In genomic region chr7:106177295-106177690, GRCh38 we compare ENCODE assay signal across 12 cellular contexts.
DNase-seq lines count a peak whose midpoint lies in the region; ATAC-seq, FAIRE-seq and TF ChIP-seq lines count a peak whose summit lies in the region.
"Had no signal": no experiment of that assay in that cellular context is flagged by ENCODE, and none has a peak within 500 bp of the region (broad histone marks: within the 10 kb centered on the region; RNA-seq: fewer than 3 reads in every experiment).

No MANE protein-coding gene starts in this region.

- no peak for TF ChIP-seq POLR2A in A549 (IDR thresholded peaks at IDR 0.05; ENCODE audit: low read length)

- H4K20me1 ChIP-seq in Loucy (ENCODE audit: insufficient read depth, low read length, poor library complexity, severe bottlenecking) = no peaks in the 10 kb centered on the region
- no peaks in the 10 kb centered on the region for H4K20me1 ChIP-seq in neural progenitor cell (ENCODE audit: low read depth)
- no peaks in the 10 kb centered on the region for H4K20me1 ChIP-seq in Karpas-422 (ENCODE audit: insufficient read depth, low read depth, low read length)

- H3K4me1 Mint-ChIP-seq in neural progenitor cell = peaks cover 12% of the 10 kb centered on the region
- H3K4me1 Mint-ChIP-seq: CD4-positive, CD25-positive, alpha-beta regulatory T cell had no signal

- WGBS in A549 (ENCODE audit: missing lambda C conversion rate) = 63% methylated on average over 4 of the region's 4 CpGs

- no peak for DNase-seq in A549 (ENCODE audit: low read depth in 1 of 2, low spot score in 1 of 2)
- no peak for DNase-seq in dorsolateral prefrontal cortex
- DNase-seq in neural progenitor cell (ENCODE audit: low spot score) = no peak
- no peak for DNase-seq in NCI-H1092 (lab: John Stamatoyannopoulos, UW)
- no peak for DNase-seq in DMS53 treated with DMSO at 0.1 percent for 48 hours (lab: John Stamatoyannopoulos, UW; ENCODE audit: unreplicated experiment)
- no peak for DNase-seq in Karpas-422

- no peak for TF ChIP-seq EP300 in A549 (IDR thresholded peaks at IDR 0.05)

- intact Hi-C loops in dorsolateral prefrontal cortex (cut with DNase I) = loop anchor here (5.0 to 10.0 kb wide), 2 partner anchors 108 to 110 kb away; partner anchors contain the start of gene NAMPT (in 1 of the 2)

- TF ChIP-seq RAD21 in A549 (conservative IDR thresholded peaks at IDR 0.05 in 1 of 2, IDR thresholded peaks at IDR 0.05 in 1 of 2) = no peak

- no peak overlapping the region for H3K27ac Mint-ChIP-seq in neural progenitor cell
- H3K27ac Mint-ChIP-seq: activated CD8-positive, alpha-beta T cell treated with anti-CD3 and anti-CD28 coated beads, Interleukin-2, amount 10 ng/mL, durations not matched to agents 7 days and 5 days; CD4-positive, CD25-positive, alpha-beta regulatory T cell had no signal

- H3K4me3 ChIP-seq in A549 (no peak overlapping the region), Loucy (ENCODE audit: low read length, poor library complexity, severe bottlenecking) (no peak overlapping the region), dorsolateral prefrontal cortex (no peak overlapping the region), neural progenitor cell (no peak overlapping the region), Karpas-422 (ENCODE audit: low read length) (no peak overlapping the region)
- H3K4me3 ChIP-seq: left lung had no signal

- H3F3A ChIP-seq in Loucy (ENCODE audit: low read depth) = no peaks in the 10 kb centered on the region
- peaks cover 9% of the 10 kb centered on the region for H3F3A ChIP-seq in neural progenitor cell (ENCODE audit: low read depth)

- peak overlapping the region; percentile 80 for H2AFZ ChIP-seq in Loucy (ENCODE audit: low read length)
- H2AFZ ChIP-seq in neural progenitor cell (replicated peaks) = peak overlapping the region; percentile 80
- no peak overlapping the region for H2AFZ ChIP-seq in Karpas-422 (ENCODE audit: low read length)

- H3K4me3 Mint-ChIP-seq in neural progenitor cell = no peak overlapping the region
- H3K4me3 Mint-ChIP-seq: activated CD8-positive, alpha-beta T cell treated with anti-CD3 and anti-CD28 coated beads, Interleukin-2, amount 10 ng/mL, durations not matched to agents 7 days and 5 days; CD4-positive, CD25-positive, alpha-beta regulatory T cell had no signal

- H3K79me2 ChIP-seq in Loucy (ENCODE audit: insufficient read depth, low read length) = no peaks in the 10 kb centered on the region
- H3K79me2 ChIP-seq in neural progenitor cell (ENCODE audit: low read depth) = no peaks in the 10 kb centered on the region
- no peaks in the 10 kb centered on the region for H3K79me2 ChIP-seq in Karpas-422 (ENCODE audit: low read length)

- H3K4me1 ChIP-seq in A549 = peaks cover 19% of the 10 kb centered on the region
- no peaks in the 10 kb centered on the region for H3K4me1 ChIP-seq in Loucy (ENCODE audit: insufficient read depth, low read length, poor library complexity, severe bottlenecking)
- H3K4me1 ChIP-seq in neural progenitor cell = peaks cover 8% of the 10 kb centered on the region
- peaks cover 10% of the 10 kb centered on the region for H3K4me1 ChIP-seq in Karpas-422 (ENCODE audit: low read length)

- H3K4me2 ChIP-seq in A549 (0 out of 3 replicates have a peak overlapping the region, but pooled peaks have one; percentile 1), Loucy (ENCODE audit: low read depth, low read length, poor library complexity, severe bottlenecking) (no peak overlapping the region), neural progenitor cell (peak overlapping the region; percentile 48), Karpas-422 (ENCODE audit: low read depth, low read length, poor library complexity, severe bottlenecking) (no peak overlapping the region)

- H3K36me3 Mint-ChIP-seq in neural progenitor cell = no peaks in the 10 kb centered on the region
- H3K36me3 Mint-ChIP-seq: CD4-positive, CD25-positive, alpha-beta regulatory T cell had no signal

- POLR2A ChIA-PET in A549 (lab: Yijun Ruan, JAX) = interaction anchor here (1.2 to 2.4 kb wide), 4 partner anchors 104 to 559 kb away, joined by 3 to 10 read pairs (median 7); partner anchors contain the start of gene NAMPT

- CTCF ChIA-PET in A549 (lab: Yijun Ruan, JAX) = interaction anchor here (0.6 to 14.4 kb wide), 67 partner anchors 8 to 791 kb away, joined by 3 to 289 read pairs (median 5); partner anchors contain the start of genes CCDC71L, NAMPT and SYPL1

- no peaks in the 10 kb centered on the region for H3K9me2 ChIP-seq in Loucy (replicated peaks; ENCODE audit: low read depth, low read length)
- H3K9me2 ChIP-seq in Karpas-422 (replicated peaks; ENCODE audit: insufficient read depth, low read length) = no peaks in the 10 kb centered on the region

- H3K9me3 ChIP-seq in A549 (no peaks in the 10 kb centered on the region), Loucy (ENCODE audit: insufficient read depth, low read depth, low read length) (no peaks in the 10 kb centered on the region), neural progenitor cell (ENCODE audit: low read depth) (no peaks in the 10 kb centered on the region), Karpas-422 (ENCODE audit: low read length) (no peaks in the 10 kb centered on the region)
- H3K9me3 ChIP-seq: left lung had no signal

- no peaks in the 10 kb centered on the region for H3K9me3 Mint-ChIP-seq in neural progenitor cell
- H3K9me3 Mint-ChIP-seq: CD4-positive, CD25-positive, alpha-beta regulatory T cell had no signal

- ATAC-seq in A549 (no peak), HG02678 (IDR thresholded peaks at IDR 0.05; ENCODE audit: unreplicated experiment) (no peak)

- TF ChIP-seq CTCF in A549 (IDR thresholded peaks at IDR 0.05) = no peak
- no peak for TF ChIP-seq CTCF in Loucy (conservative IDR thresholded peaks at IDR 0.05; ENCODE audit: low read length)
- TF ChIP-seq CTCF in dorsolateral prefrontal cortex (IDR thresholded peaks at IDR 0.05 in 54 of 56, conservative IDR thresholded peaks at IDR 0.05 in 2 of 56; ENCODE audit: low read depth in 1 of 56, partially characterized antibody in 56 of 56) = no peak
- TF ChIP-seq CTCF in neural progenitor cell (IDR thresholded peaks at IDR 0.05) = no peak

- no peaks in the 10 kb centered on the region for H3K27me3 Mint-ChIP-seq in neural progenitor cell (ENCODE audit: insufficient read depth, low read depth)

- H3K36me3 ChIP-seq in Loucy (ENCODE audit: insufficient read depth, low read length) (no peaks in the 10 kb centered on the region), neural progenitor cell (no peaks in the 10 kb centered on the region), Karpas-422 (ENCODE audit: insufficient read depth, low read length) (no peaks in the 10 kb centered on the region)
- H3K36me3 ChIP-seq: left lung had no signal

- peak overlapping the region; percentile 26 to 53; a peak in 5 of 6 replicates for H3K27ac ChIP-seq in A549
- peak overlapping the region in 43 of 59 donors; percentile 1 to 78 (median 52) for H3K27ac ChIP-seq in dorsolateral prefrontal cortex
- H3K27ac ChIP-seq in neural progenitor cell = no peak overlapping the region
- H3K27ac ChIP-seq in Karpas-422 (ENCODE audit: low read length) = no peak overlapping the region
- H3K27ac ChIP-seq: left lung, RWPE1 had no signal

- no peaks in the 10 kb centered on the region for H3K27me3 ChIP-seq in Loucy (ENCODE audit: insufficient read depth, low read length, poor library complexity, severe bottlenecking)
- no peaks in the 10 kb centered on the region for H3K27me3 ChIP-seq in dorsolateral prefrontal cortex
- H3K27me3 ChIP-seq in neural progenitor cell = no peaks in the 10 kb centered on the region
- H3K27me3 ChIP-seq in Karpas-422 (ENCODE audit: low read length) = no peaks in the 10 kb centered on the region

- no peak overlapping the region for H3K9ac ChIP-seq in Loucy (ENCODE audit: low read depth, low read length, poor library complexity, severe bottlenecking)
- H3K9ac ChIP-seq in neural progenitor cell = no peak overlapping the region
- no peak overlapping the region for H3K9ac ChIP-seq in Karpas-422 (ENCODE audit: low read length)

- no peak for FAIRE-seq in A549 (lab: Jason Lieb, UNC)

TF ChIP-seq in A549, 52 proteins besides CTCF, POLR2A, EP300 and RAD21 (continues in another document):
- TF ChIP-seq ESRRA (IDR thresholded peaks at IDR 0.05; ENCODE audit: borderline replicate concordance, low read length) (no peak), MAZ (IDR thresholded peaks at IDR 0.05; ENCODE audit: borderline replicate concordance, low read depth, low read length) (no peak), GATA3 (IDR thresholded peaks at IDR 0.05; ENCODE audit: borderline replicate concordance) (no peak), BCL3 (IDR thresholded peaks at IDR 0.05) (no peak), POLR2AphosphoS2 (conservative IDR thresholded peaks at IDR 0.05; ENCODE audit: low read length) (no peak), MAFK (IDR thresholded peaks at IDR 0.05; ENCODE audit: partially characterized antibody) (no peak)
- TF ChIP-seq, protein P1, sequence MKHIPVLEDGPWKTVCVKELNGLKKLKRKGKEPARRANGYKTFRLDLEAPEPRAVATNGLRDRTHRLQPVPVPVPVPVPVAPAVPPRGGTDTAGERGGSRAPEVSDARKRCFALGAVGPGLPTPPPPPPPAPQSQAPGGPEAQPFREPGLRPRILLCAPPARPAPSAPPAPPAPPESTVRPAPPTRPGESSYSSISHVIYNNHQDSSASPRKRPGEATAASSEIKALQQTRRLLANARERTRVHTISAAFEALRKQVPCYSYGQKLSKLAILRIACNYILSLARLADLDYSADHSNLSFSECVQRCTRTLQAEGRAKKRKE (CRISPR knock-in tag; IDR thresholded peaks at IDR 0.05; ENCODE audit: low read depth) = no peak

Comparison
In these comparisons a context has a peak if more than half of its experiments do, and no peak if none do; other contexts are left out.
1. H3K27ac ChIP-seq: peak in A549 (2 of 2) and dorsolateral prefrontal cortex (43 of 59); none in neural progenitor cell (single experiment) and Karpas-422 (single experiment).
2. H3K4me2 ChIP-seq: peak in A549 (single experiment) and neural progenitor cell (single experiment); none in Loucy (single experiment) and Karpas-422 (single experiment).